ENCODE assay signal across 1 cellular context in genomic region chr11:468036-468435, GRCh38.
TF ChIP-seq lines count a peak whose summit lies in the region.

No MANE protein-coding gene starts in this region.

TF ChIP-seq in SK-N-SH, 30 proteins besides CTCF, POLR2A, EP300 and RAD21 (continued from another document):
- TF ChIP-seq USF1 (IDR thresholded peaks at IDR 0.05; ENCODE audit: borderline replicate concordance, low read depth) (no peak), RXRA (IDR thresholded peaks at IDR 0.05; ENCODE audit: borderline replicate concordance, low read depth) (no peak), CHD2 (IDR thresholded peaks at IDR 0.05; ENCODE audit: low read length, partially characterized antibody) (no peak), MXI1 (IDR thresholded peaks at IDR 0.05; ENCODE audit: low read depth, low read length) (no peak), GABPA (IDR thresholded peaks at IDR 0.05; ENCODE audit: low read depth) (no peak), TAF1 (IDR thresholded peaks at IDR 0.05; ENCODE audit: borderline replicate concordance, low read depth, low read length) (no peak), ELF1 (IDR thresholded peaks at IDR 0.05) (no peak), JUND (IDR thresholded peaks at IDR 0.05) (no peak), FOXJ3 (CRISPR knock-in tag; IDR thresholded peaks at IDR 0.05) (no peak), POLR2AphosphoS5 (IDR thresholded peaks at IDR 0.05; ENCODE audit: low read depth, low read length) (no peak), IRF3 (IDR thresholded peaks at IDR 0.05; ENCODE audit: low read depth, low read length) (no peak), SMC3 (IDR thresholded peaks at IDR 0.05; ENCODE audit: low read depth, low read length) (no peak), SIN3A (IDR thresholded peaks at IDR 0.05; ENCODE audit: borderline replicate concordance, low read depth, low read length) (no peak), FOSL2 (IDR thresholded peaks at IDR 0.05; ENCODE audit: borderline replicate concordance, low read depth) (no peak), RCOR1 (IDR thresholded peaks at IDR 0.05; ENCODE audit: low read length) (no peak)
TF ChIP-seq in SK-N-SH: peak in this region for 0.
